ENCODE assay signal across 28 cellular contexts in the genomic region with DNA sequence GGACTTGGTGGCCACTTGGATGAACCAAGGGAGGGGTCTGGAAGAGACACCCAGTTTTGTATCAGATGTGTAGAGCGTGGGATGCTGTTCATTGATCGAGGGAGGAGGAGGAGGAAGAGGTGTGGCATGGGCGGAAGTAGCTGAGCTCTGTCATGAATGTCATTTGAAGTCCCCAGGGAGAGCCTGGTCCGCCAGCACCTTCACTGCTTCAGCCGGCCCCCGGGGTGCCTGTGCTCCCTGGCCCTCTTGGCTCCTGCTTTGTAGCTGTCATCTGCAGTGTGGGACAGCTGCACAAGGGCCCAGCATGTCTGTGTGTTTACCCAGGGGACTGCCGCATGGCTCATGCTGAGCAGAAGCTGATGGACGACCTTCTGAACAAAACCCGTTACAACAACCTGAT.
DNase-seq lines count a peak whose midpoint lies in the region; ATAC-seq and TF ChIP-seq lines count a peak whose summit lies in the region.
"Had no signal": no experiment of that assay in that cellular context is flagged by ENCODE, and none has a peak within 500 bp of the region (broad histone marks: within the 10 kb centered on the region; RNA-seq: fewer than 3 reads in every experiment).

No MANE protein-coding gene starts in this region.

- DNase-seq in NCI-H69 (lab: John Stamatoyannopoulos, UW) (peak; percentile 28), neural crest cell (ENCODE audit: low read depth, low spot score) (no peak), AG08395 (ENCODE audit: low spot score) (no peak), ascending aorta (ENCODE audit: low spot score in 2 of 2) (no peak)
- DNase-seq: activated CD4-positive, alpha-beta memory T cell treated with anti-CD3 and anti-CD28 coated beads, Interleukin-2, amount 10 ng/mL, durations not matched to agents 7 days and 5 days; CD4-positive, alpha-beta T cell; cortex of kidney; effector memory CD8-positive, alpha-beta T cell; erythroblast; head of caudate nucleus; kidney; naive thymus-derived CD8-positive, alpha-beta T cell; NCI-H1694 treated with DMSO at 0.1 percent for 48 hours; NCI-H526 treated with DMSO at 0.1 percent for 48 hours; RPMI8226; small intestine; stimulated activated CD4-positive, alpha-beta T cell treated with anti-CD3 and anti-CD28 coated beads, Interleukin-1b, Interleukin-23, amount 100 ng/mL, for 48 hours; T-cell had no signal

- H3K27ac ChIP-seq in DOHH2 (ENCODE audit: low read depth, low read length) = no peak overlapping the region
- no peak overlapping the region for H3K27ac ChIP-seq in ascending aorta
- H3K27ac ChIP-seq: KMS-11, SJSA1, upper lobe of left lung had no signal

- H3K36me3 ChIP-seq in DOHH2 (ENCODE audit: control insufficient read depth, low read length) = no peaks in the 10 kb centered on the region
- no peaks in the 10 kb centered on the region for H3K36me3 ChIP-seq in ascending aorta
- H3K36me3 ChIP-seq: HAP-1, SJSA1, upper lobe of left lung had no signal

- H3K79me2 ChIP-seq in DOHH2 (ENCODE audit: control insufficient read depth, low read length) = no peaks in the 10 kb centered on the region

- peaks cover 11% of the 10 kb centered on the region for H3K4me1 ChIP-seq in DOHH2 (ENCODE audit: control insufficient read depth, low read length)
- no peaks in the 10 kb centered on the region for H3K4me1 ChIP-seq in ascending aorta
- H3K4me1 ChIP-seq: HAP-1, SJSA1, upper lobe of left lung had no signal

- H3K4me3 ChIP-seq in DOHH2 (ENCODE audit: low read length) = peak overlapping the region; percentile 44
- no peak overlapping the region for H3K4me3 ChIP-seq in ascending aorta
- H3K4me3 ChIP-seq: HAP-1, SJSA1, upper lobe of left lung had no signal

- H3K9me2 ChIP-seq in DOHH2 (replicated peaks; ENCODE audit: control insufficient read depth, low read length) = no peaks in the 10 kb centered on the region

- no peaks in the 10 kb centered on the region for H3K27me3 Mint-ChIP-seq in neural crest cell (ENCODE audit: low read depth)
- H3K27me3 Mint-ChIP-seq: activated CD4-positive, alpha-beta memory T cell treated with anti-CD3 and anti-CD28 coated beads, Interleukin-2, amount 10 ng/mL, durations not matched to agents 7 days and 5 days had no signal

- H3K4me2 ChIP-seq in DOHH2 (ENCODE audit: low read length) = peak overlapping the region; percentile 65
- H3K4me2 ChIP-seq: KMS-11 had no signal

- intact Hi-C loops in ascending aorta (cut with DNase I) = no loop called here

- H3K4me1 Mint-ChIP-seq in neural crest cell = no peaks in the 10 kb centered on the region

- no peak overlapping the region for H3K4me3 Mint-ChIP-seq in neural crest cell
- H3K4me3 Mint-ChIP-seq: activated CD4-positive, alpha-beta memory T cell treated with anti-CD3 and anti-CD28 coated beads, Interleukin-2, amount 10 ng/mL, durations not matched to agents 7 days and 5 days; activated naive CD8-positive, alpha-beta T cell; CD4-positive, alpha-beta T cell; T-cell had no signal

- H3K9me3 Mint-ChIP-seq in neural crest cell = no peaks in the 10 kb centered on the region
- H3K9me3 Mint-ChIP-seq: activated CD4-positive, alpha-beta memory T cell treated with anti-CD3 and anti-CD28 coated beads, Interleukin-2, amount 10 ng/mL, durations not matched to agents 7 days and 5 days; activated T-helper 2 cell treated with anti-CD3 and anti-CD28 coated beads, Interferon-gamma antibody, Interleukin-2, Interleukin-4, amounts not matched to agents 10 μg/mL and 5 μg/mL and 100 μg/mL, durations not matched to agents 14 hours and 24 hours and 36 hours; CD4-positive, alpha-beta T cell; effector memory CD8-positive, alpha-beta T cell; naive thymus-derived CD8-positive, alpha-beta T cell; T-cell had no signal

- peak overlapping the region; percentile 91 for H3K27ac Mint-ChIP-seq in neural crest cell (ENCODE audit: unreplicated experiment)
- H3K27ac Mint-ChIP-seq: activated CD4-positive, alpha-beta memory T cell treated with anti-CD3 and anti-CD28 coated beads, Interleukin-2, amount 10 ng/mL, durations not matched to agents 7 days and 5 days; activated naive CD8-positive, alpha-beta T cell; activated T-helper 2 cell treated with anti-CD3 and anti-CD28 coated beads, Interferon-gamma antibody, Interleukin-2, Interleukin-4, amounts not matched to agents 10 μg/mL and 5 μg/mL and 100 μg/mL, durations not matched to agents 14 hours and 24 hours and 36 hours; CD4-positive, alpha-beta T cell; T-cell had no signal

- no peaks in the 10 kb centered on the region for H3F3A ChIP-seq in DOHH2 (ENCODE audit: control insufficient read depth, insufficient read depth)

- H3K36me3 Mint-ChIP-seq in neural crest cell (ENCODE audit: low read depth) = no peaks in the 10 kb centered on the region
- H3K36me3 Mint-ChIP-seq: activated naive CD8-positive, alpha-beta T cell; naive thymus-derived CD8-positive, alpha-beta T cell; T-cell had no signal

- no peaks in the 10 kb centered on the region; the same call in 1 of the 2 replicates for H3K27me3 ChIP-seq in DOHH2 (ENCODE audit: control insufficient read depth, low read length)
- no peaks in the 10 kb centered on the region for H3K27me3 ChIP-seq in ascending aorta
- H3K27me3 ChIP-seq: SJSA1, upper lobe of left lung had no signal

- H4K20me1 ChIP-seq in DOHH2 (ENCODE audit: control insufficient read depth, insufficient read depth, low read depth, low read length) = no peaks in the 10 kb centered on the region

- peak; percentile 54 for ATAC-seq in GM19351 (IDR thresholded peaks at IDR 0.05; ENCODE audit: unreplicated experiment)
- ATAC-seq in HG02678 (IDR thresholded peaks at IDR 0.05; ENCODE audit: unreplicated experiment) = no peak
- ATAC-seq: activated CD4-positive, CD25-positive, alpha-beta regulatory T cell treated with anti-CD3 and anti-CD28 coated beads, Interleukin-2, amount 50 U/mL, for 24 hours; effector memory CD8-positive, alpha-beta T cell; naive thymus-derived CD8-positive, alpha-beta T cell; T-cell had no signal

- H3K9me3 ChIP-seq in DOHH2 (ENCODE audit: control insufficient read depth, insufficient read depth, low read length) (no peaks in the 10 kb centered on the region), ascending aorta (no peaks in the 10 kb centered on the region)
- H3K9me3 ChIP-seq: HAP-1, SJSA1, upper lobe of left lung had no signal

- TF ChIP-seq CTCF in DOHH2 (IDR thresholded peaks at IDR 0.05; ENCODE audit: low read depth, low read length, poor library complexity, severe bottlenecking) (no peak), neural crest cell (conservative IDR thresholded peaks at IDR 0.05) (no peak), ascending aorta (IDR thresholded peaks at IDR 0.05) (no peak)
